In the genomic region with DNA sequence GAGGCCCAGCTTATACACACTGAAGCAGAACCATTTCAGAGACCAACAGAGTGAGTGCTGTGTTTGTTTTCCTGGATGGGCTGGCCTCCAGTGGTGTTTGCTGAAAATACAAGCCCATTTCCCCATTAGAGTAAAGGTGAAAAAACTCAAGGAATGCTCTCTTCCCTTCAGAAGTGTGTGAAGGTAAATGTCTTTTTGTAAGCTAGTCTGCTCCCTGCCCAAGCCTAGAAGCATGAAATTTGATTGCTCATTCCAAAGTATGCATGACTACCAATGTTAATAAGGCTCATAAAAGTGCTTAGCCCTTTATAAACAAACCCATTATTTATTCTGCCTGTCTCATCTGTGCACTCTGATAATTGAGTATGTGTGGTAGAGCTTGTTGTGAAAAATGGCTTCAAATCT, we compare ENCODE assay signal across 1 cellular context.
A peak's percentile ranks its signal among the peaks of the same experiment; 100 is the strongest.
TF ChIP-seq lines count a peak whose summit lies in the region.

No MANE protein-coding gene starts in this region.

TF ChIP-seq in HEK293, 187 proteins besides CTCF, POLR2A, EP300 and RAD21 (continued from another document and continues in another):
- TF ChIP-seq, protein P1, sequence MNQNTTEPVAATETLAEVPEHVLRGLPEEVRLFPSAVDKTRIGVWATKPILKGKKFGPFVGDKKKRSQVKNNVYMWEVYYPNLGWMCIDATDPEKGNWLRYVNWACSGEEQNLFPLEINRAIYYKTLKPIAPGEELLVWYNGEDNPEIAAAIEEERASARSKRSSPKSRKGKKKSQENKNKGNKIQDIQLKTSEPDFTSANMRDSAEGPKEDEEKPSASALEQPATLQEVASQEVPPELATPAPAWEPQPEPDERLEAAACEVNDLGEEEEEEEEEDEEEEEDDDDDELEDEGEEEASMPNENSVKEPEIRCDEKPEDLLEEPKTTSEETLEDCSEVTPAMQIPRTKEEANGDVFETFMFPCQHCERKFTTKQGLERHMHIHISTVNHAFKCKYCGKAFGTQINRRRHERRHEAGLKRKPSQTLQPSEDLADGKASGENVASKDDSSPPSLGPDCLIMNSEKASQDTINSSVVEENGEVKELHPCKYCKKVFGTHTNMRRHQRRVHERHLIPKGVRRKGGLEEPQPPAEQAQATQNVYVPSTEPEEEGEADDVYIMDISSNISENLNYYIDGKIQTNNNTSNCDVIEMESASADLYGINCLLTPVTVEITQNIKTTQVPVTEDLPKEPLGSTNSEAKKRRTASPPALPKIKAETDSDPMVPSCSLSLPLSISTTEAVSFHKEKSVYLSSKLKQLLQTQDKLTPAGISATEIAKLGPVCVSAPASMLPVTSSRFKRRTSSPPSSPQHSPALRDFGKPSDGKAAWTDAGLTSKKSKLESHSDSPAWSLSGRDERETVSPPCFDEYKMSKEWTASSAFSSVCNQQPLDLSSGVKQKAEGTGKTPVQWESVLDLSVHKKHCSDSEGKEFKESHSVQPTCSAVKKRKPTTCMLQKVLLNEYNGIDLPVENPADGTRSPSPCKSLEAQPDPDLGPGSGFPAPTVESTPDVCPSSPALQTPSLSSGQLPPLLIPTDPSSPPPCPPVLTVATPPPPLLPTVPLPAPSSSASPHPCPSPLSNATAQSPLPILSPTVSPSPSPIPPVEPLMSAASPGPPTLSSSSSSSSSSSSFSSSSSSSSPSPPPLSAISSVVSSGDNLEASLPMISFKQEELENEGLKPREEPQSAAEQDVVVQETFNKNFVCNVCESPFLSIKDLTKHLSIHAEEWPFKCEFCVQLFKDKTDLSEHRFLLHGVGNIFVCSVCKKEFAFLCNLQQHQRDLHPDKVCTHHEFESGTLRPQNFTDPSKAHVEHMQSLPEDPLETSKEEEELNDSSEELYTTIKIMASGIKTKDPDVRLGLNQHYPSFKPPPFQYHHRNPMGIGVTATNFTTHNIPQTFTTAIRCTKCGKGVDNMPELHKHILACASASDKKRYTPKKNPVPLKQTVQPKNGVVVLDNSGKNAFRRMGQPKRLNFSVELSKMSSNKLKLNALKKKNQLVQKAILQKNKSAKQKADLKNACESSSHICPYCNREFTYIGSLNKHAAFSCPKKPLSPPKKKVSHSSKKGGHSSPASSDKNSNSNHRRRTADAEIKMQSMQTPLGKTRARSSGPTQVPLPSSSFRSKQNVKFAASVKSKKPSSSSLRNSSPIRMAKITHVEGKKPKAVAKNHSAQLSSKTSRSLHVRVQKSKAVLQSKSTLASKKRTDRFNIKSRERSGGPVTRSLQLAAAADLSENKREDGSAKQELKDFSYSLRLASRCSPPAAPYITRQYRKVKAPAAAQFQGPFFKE (tag by site-specific recombination; IDR thresholded peaks at IDR 0.05; ENCODE audit: borderline replicate concordance), result no peak
- no peak for TF ChIP-seq GFI1B (tag by site-specific recombination; IDR thresholded peaks at IDR 0.05)
- TF ChIP-seq ELK4 (IDR thresholded peaks at IDR 0.05; ENCODE audit: borderline replicate concordance, low read depth, low read length), result no peak
- 0 out of 2 replicates have a peak, but pooled peaks have one; percentile 22 for TF ChIP-seq ZNF580 (tag by site-specific recombination; IDR thresholded peaks at IDR 0.05)
- TF ChIP-seq ZNF423 (tag by site-specific recombination; IDR thresholded peaks at IDR 0.05), result no peak
- TF ChIP-seq, protein P2, sequence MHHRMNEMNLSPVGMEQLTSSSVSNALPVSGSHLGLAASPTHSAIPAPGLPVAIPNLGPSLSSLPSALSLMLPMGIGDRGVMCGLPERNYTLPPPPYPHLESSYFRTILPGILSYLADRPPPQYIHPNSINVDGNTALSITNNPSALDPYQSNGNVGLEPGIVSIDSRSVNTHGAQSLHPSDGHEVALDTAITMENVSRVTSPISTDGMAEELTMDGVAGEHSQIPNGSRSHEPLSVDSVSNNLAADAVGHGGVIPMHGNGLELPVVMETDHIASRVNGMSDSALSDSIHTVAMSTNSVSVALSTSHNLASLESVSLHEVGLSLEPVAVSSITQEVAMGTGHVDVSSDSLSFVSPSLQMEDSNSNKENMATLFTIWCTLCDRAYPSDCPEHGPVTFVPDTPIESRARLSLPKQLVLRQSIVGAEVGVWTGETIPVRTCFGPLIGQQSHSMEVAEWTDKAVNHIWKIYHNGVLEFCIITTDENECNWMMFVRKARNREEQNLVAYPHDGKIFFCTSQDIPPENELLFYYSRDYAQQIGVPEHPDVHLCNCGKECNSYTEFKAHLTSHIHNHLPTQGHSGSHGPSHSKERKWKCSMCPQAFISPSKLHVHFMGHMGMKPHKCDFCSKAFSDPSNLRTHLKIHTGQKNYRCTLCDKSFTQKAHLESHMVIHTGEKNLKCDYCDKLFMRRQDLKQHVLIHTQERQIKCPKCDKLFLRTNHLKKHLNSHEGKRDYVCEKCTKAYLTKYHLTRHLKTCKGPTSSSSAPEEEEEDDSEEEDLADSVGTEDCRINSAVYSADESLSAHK (tag by site-specific recombination; IDR thresholded peaks at IDR 0.05), result 0 out of 2 replicates have a peak, but pooled peaks have one; percentile 31
- no peak for TF ChIP-seq ZNF48 (tag by site-specific recombination; IDR thresholded peaks at IDR 0.05)
- no peak for TF ChIP-seq ZNF37A (tag by site-specific recombination; IDR thresholded peaks at IDR 0.05)
- TF ChIP-seq INSM2 (tag by site-specific recombination; IDR thresholded peaks at IDR 0.05), result peak; percentile 53; the same call in 1 of the 2 replicates
- no peak for TF ChIP-seq ZNF704 (tag by site-specific recombination; IDR thresholded peaks at IDR 0.05)
- TF ChIP-seq FEZF1 (tag by site-specific recombination; IDR thresholded peaks at IDR 0.05), result peak; percentile 95
- no peak for TF ChIP-seq ZNF433 (tag by site-specific recombination; IDR thresholded peaks at IDR 0.05; ENCODE audit: low read depth)
- peak; percentile 62 for TF ChIP-seq WT1 (tag by site-specific recombination; IDR thresholded peaks at IDR 0.05)
- no peak for TF ChIP-seq HOXD13 (CRISPR knock-in tag; IDR thresholded peaks at IDR 0.05; ENCODE audit: borderline replicate concordance)
- TF ChIP-seq ZNF600 (tag by site-specific recombination; IDR thresholded peaks at IDR 0.05), result no peak
- TF ChIP-seq ZEB2 (tag by site-specific recombination; IDR thresholded peaks at IDR 0.05), result 0 out of 2 replicates have a peak, but pooled peaks have one; percentile 38
- TF ChIP-seq GLIS2 (tag by site-specific recombination; IDR thresholded peaks at IDR 0.05), result no peak
- peak; percentile 31; the same call in 1 of the 2 replicates for TF ChIP-seq ZBTB8A (tag by site-specific recombination; IDR thresholded peaks at IDR 0.05)
- TF ChIP-seq ZBTB11 (tag by site-specific recombination; conservative IDR thresholded peaks at IDR 0.05; ENCODE audit: low read depth), result no peak
- TF ChIP-seq, protein P3, sequence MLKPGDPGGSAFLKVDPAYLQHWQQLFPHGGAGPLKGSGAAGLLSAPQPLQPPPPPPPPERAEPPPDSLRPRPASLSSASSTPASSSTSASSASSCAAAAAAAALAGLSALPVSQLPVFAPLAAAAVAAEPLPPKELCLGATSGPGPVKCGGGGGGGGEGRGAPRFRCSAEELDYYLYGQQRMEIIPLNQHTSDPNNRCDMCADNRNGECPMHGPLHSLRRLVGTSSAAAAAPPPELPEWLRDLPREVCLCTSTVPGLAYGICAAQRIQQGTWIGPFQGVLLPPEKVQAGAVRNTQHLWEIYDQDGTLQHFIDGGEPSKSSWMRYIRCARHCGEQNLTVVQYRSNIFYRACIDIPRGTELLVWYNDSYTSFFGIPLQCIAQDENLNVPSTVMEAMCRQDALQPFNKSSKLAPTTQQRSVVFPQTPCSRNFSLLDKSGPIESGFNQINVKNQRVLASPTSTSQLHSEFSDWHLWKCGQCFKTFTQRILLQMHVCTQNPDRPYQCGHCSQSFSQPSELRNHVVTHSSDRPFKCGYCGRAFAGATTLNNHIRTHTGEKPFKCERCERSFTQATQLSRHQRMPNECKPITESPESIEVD (tag by site-specific recombination; IDR thresholded peaks at IDR 0.05), result peak; percentile 77
- TF ChIP-seq ZNF624 (tag by site-specific recombination; IDR thresholded peaks at IDR 0.05), result no peak
- peak; percentile 33; the same call in 1 of the 2 replicates for TF ChIP-seq GLIS1 (tag by site-specific recombination; IDR thresholded peaks at IDR 0.05)
- 0 out of 2 replicates have a peak, but pooled peaks have one; percentile 28 for TF ChIP-seq IKZF3 (tag by site-specific recombination; IDR thresholded peaks at IDR 0.05)
- TF ChIP-seq GLI2 (tag by site-specific recombination; IDR thresholded peaks at IDR 0.05; ENCODE audit: borderline replicate concordance, low read depth), result no peak
- TF ChIP-seq ZSCAN4 (tag by site-specific recombination; IDR thresholded peaks at IDR 0.05), result no peak
- TF ChIP-seq, protein P4, sequence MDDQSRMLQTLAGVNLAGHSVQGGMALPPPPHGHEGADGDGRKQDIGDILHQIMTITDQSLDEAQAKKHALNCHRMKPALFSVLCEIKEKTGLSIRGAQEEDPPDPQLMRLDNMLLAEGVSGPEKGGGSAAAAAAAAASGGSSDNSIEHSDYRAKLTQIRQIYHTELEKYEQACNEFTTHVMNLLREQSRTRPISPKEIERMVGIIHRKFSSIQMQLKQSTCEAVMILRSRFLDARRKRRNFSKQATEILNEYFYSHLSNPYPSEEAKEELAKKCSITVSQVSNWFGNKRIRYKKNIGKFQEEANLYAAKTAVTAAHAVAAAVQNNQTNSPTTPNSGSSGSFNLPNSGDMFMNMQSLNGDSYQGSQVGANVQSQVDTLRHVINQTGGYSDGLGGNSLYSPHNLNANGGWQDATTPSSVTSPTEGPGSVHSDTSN (CRISPR knock-in tag; IDR thresholded peaks at IDR 0.05), result no peak
- no peak for TF ChIP-seq KLF16 (tag by site-specific recombination; IDR thresholded peaks at IDR 0.05)
